Comparison of ENCODE assay signal across 13 cellular contexts in the genomic region with DNA sequence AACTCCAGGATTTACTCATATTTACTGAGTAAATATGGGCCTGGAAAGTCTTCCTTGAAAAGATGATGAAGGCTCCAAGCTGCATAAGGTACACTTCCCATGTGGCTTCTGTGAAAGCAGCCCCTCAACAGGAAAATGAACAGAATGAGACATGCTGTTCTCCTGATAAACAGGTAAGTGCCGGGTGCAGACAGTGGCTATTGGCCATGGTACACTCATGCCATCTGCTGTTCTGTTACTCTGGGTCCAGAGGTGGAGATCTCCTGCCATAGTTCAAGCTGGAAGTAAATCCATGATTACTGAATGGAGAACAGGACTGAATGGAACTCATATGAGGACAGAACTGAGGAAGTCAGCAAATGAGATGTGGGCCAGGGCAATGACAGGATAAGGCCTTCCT.
DNase-seq lines count a peak whose midpoint lies in the region; ATAC-seq, FAIRE-seq and TF ChIP-seq lines count a peak whose summit lies in the region.
"Had no signal": no experiment of that assay in that cellular context is flagged by ENCODE, and none has a peak within 500 bp of the region (broad histone marks: within the 10 kb centered on the region; RNA-seq: fewer than 3 reads in every experiment).

No MANE protein-coding gene starts in this region.

- ATAC-seq in thoracic aorta (ENCODE audit: insufficient number of reproducible peaks, low FRiP score, low read depth) (no peak), HG02623 (IDR thresholded peaks at IDR 0.05; ENCODE audit: unreplicated experiment) (no peak)

- dilution Hi-C loops in keratinocyte (cut with MboI; ENCODE audit: extremely low pct_ligation_motif_present, low sequenced_read_pairs): no loop called here

- DNase-seq in astrocyte of the spinal cord (ENCODE audit: low read depth, low spot score): no peak
- no peak for DNase-seq in keratinocyte (ENCODE audit: low read depth, low spot score)
- no peak for DNase-seq in thoracic aorta (ENCODE audit: low spot score)
- no peak for DNase-seq in HuH-7.5 (ENCODE audit: low spot score)
- DNase-seq in activated naive CD4-positive, alpha-beta T cell (lab: John Stamatoyannopoulos, UW): no peak
- DNase-seq: gastrocnemius medialis; GM23248; NCI-H187 treated with DMSO at 0.1 percent for 48 hours; OCI-M1; stimulated activated CD4-positive, alpha-beta T cell treated with anti-CD3 and anti-CD28 coated beads, Interleukin-2, amount 100 ng/mL, for 48 hours had no signal

- H3K4me3 ChIP-seq in astrocyte of the spinal cord (ENCODE audit: low read depth, low read length) (no peak overlapping the region), keratinocyte (ENCODE audit: control insufficient read depth in 2 of 3, extremely low read depth in 1 of 3, insufficient read depth in 2 of 3, low read depth in 1 of 3, low read length in 3 of 3) (no peak overlapping the region), thoracic aorta (peak overlapping the region; percentile 38)
- H3K4me3 ChIP-seq: dorsolateral prefrontal cortex, gastrocnemius medialis, GM23248 had no signal

- no peak for FAIRE-seq in keratinocyte (lab: Jason Lieb, UNC)

- H3K36me3 ChIP-seq in keratinocyte (ENCODE audit: control insufficient read depth in 2 of 2, extremely low read depth in 1 of 2, insufficient read depth in 2 of 2, low read length in 2 of 2) (no peaks in the 10 kb centered on the region), thoracic aorta (no peaks in the 10 kb centered on the region)
- H3K36me3 ChIP-seq: gastrocnemius medialis had no signal

- H3K79me2 ChIP-seq in keratinocyte (ENCODE audit: control insufficient read depth, insufficient read depth, low read length): no peaks in the 10 kb centered on the region

- H3K9me1 ChIP-seq in keratinocyte (ENCODE audit: control insufficient read depth, extremely low read depth, insufficient read depth, low read length): no peaks in the 10 kb centered on the region

- H3K4me1 ChIP-seq in keratinocyte (ENCODE audit: control insufficient read depth, extremely low read depth, insufficient read depth, low read length) (no peaks in the 10 kb centered on the region), thoracic aorta (ENCODE audit: control insufficient read depth in 1 of 2, low read depth in 2 of 2) (peaks cover 0 to 31% of the 10 kb centered on the region in 2 donors)
- H3K4me1 ChIP-seq: gastrocnemius medialis had no signal

- no peak overlapping the region for H2AFZ ChIP-seq in keratinocyte (ENCODE audit: control insufficient read depth, low read length)
- H2AFZ ChIP-seq: GM23248 had no signal

- in situ Hi-C loops in astrocyte of the spinal cord (cut with HindIII; ENCODE audit: low sequenced_read_pairs): no loop called here

- no peak overlapping the region for H3K9ac ChIP-seq in keratinocyte (ENCODE audit: control insufficient read depth, extremely low read depth, insufficient read depth, low read length)
- H3K9ac ChIP-seq: GM23248 had no signal

- H3K9me3 ChIP-seq in keratinocyte (ENCODE audit: control insufficient read depth, low read depth, low read length) (no peaks in the 10 kb centered on the region), thoracic aorta (no peaks in the 10 kb centered on the region)
- H3K9me3 ChIP-seq: gastrocnemius medialis had no signal

- peak; percentile 53 for TF ChIP-seq CTCF in LNCAP (IDR thresholded peaks at IDR 0.05)
- TF ChIP-seq CTCF in astrocyte of the spinal cord (IDR thresholded peaks at IDR 0.05; ENCODE audit: low read depth, low read length): peak; percentile 18
- TF ChIP-seq CTCF in keratinocyte (optimal IDR thresholded peaks at IDR 0.05 in 1 of 3, IDR thresholded peaks at IDR 0.05 in 1 of 3, conservative IDR thresholded peaks at IDR 0.05 in 1 of 3; ENCODE audit: extremely low read depth in 1 of 3, insufficient read depth in 2 of 3, low read length in 3 of 3): peak; percentile 36 to 77 (median 54)
- peak; percentile 26 for TF ChIP-seq CTCF in thoracic aorta (IDR thresholded peaks at IDR 0.05)

- H3K27me3 ChIP-seq in keratinocyte (ENCODE audit: control insufficient read depth, extremely low read depth, insufficient read depth, low read length) (no peaks in the 10 kb centered on the region), thoracic aorta (replicated peaks; ENCODE audit: insufficient read depth) (no peaks in the 10 kb centered on the region)
- H3K27me3 ChIP-seq: dorsolateral prefrontal cortex, gastrocnemius medialis had no signal

- no peak overlapping the region for H3K4me2 ChIP-seq in keratinocyte (ENCODE audit: control insufficient read depth, extremely low read depth, insufficient read depth, low read depth, low read length)

- no peaks in the 10 kb centered on the region for H4K20me1 ChIP-seq in keratinocyte (ENCODE audit: control insufficient read depth, extremely low read depth, insufficient read depth, low read length)

- H3K27ac ChIP-seq in keratinocyte (ENCODE audit: control insufficient read depth, insufficient read depth, low read length) (no peak overlapping the region), thoracic aorta (peak overlapping the region; percentile 1 to 54)
- H3K27ac ChIP-seq: dorsolateral prefrontal cortex, gastrocnemius medialis, GM23248 had no signal
